In genomic region chrX:129833153-129834004, GRCh38 we compare ENCODE assay signal across 14 cellular contexts. TPM values are rescaled to one million over a fixed set of nuclear protein-coding genes. Genes with fewer than 3 reads are reported as not detected.
DNase-seq lines count a peak whose midpoint lies in the region; TF ChIP-seq lines count a peak whose summit lies in the region.
"Had no signal": no experiment of that assay in that cellular context is flagged by ENCODE, and none has a peak within 500 bp of the region (broad histone marks: within the 10 kb centered on the region; RNA-seq: fewer than 3 reads in every experiment).

No MANE protein-coding gene starts in this region.

- peaks cover 19% of the 10 kb centered on the region for H3K79me2 ChIP-seq in neural progenitor cell (ENCODE audit: low read depth)

- H3F3A ChIP-seq in neural progenitor cell (ENCODE audit: low read depth) = no peaks in the 10 kb centered on the region

- H3K36me3 ChIP-seq in neural progenitor cell = no peaks in the 10 kb centered on the region
- H3K36me3 ChIP-seq in uterus = no peaks in the 10 kb centered on the region
- H3K36me3 ChIP-seq: pancreas, SJSA1 had no signal

- H4K20me1 ChIP-seq in neural progenitor cell (ENCODE audit: low read depth) = no peaks in the 10 kb centered on the region

- peak; percentile 2 for DNase-seq in DMS79 (lab: John Stamatoyannopoulos, UW)
- DNase-seq in NCI-H524 (lab: John Stamatoyannopoulos, UW) = peak; percentile 95 to 97
- peak in 40 of 56 donors; percentile 0 to 69 (median 19) for DNase-seq in nucleus accumbens (lab: John Stamatoyannopoulos, UW)
- DNase-seq in neural progenitor cell (ENCODE audit: low spot score) = no peak
- no peak for DNase-seq in uterus
- DNase-seq in SW480 (ENCODE audit: low spot score) = no peak
- no peak for DNase-seq in COR-L47 (lab: John Stamatoyannopoulos, UW)
- DNase-seq: activated T-cell treated with anti-CD3 and anti-CD28 coated beads, Interleukin-2, amount 50 U/mL, for 48 hours; KBM-7; pancreas; stimulated activated naive CD8-positive, alpha-beta T cell treated with anti-CD3 and anti-CD28 coated beads, Interleukin-15, Interleukin-2, amounts not matched to agents 100 U/mL and 50 U/mL, for 24 hours had no signal

- H3K27me3 ChIP-seq in neural progenitor cell (no peaks in the 10 kb centered on the region), uterus (no peaks in the 10 kb centered on the region)
- H3K27me3 ChIP-seq: pancreas, SJSA1 had no signal

- no peaks in the 10 kb centered on the region for H3K9me3 Mint-ChIP-seq in neural progenitor cell

- no peaks in the 10 kb centered on the region for H3K27me3 Mint-ChIP-seq in neural progenitor cell (ENCODE audit: insufficient read depth, low read depth)

- no peak overlapping the region for H2AFZ ChIP-seq in neural progenitor cell (replicated peaks)

- H3K4me1 ChIP-seq in neural progenitor cell (peaks cover 23% of the 10 kb centered on the region), uterus (no peaks in the 10 kb centered on the region)
- H3K4me1 ChIP-seq: HAP-1, pancreas, SJSA1 had no signal

- intact Hi-C loops in uterus (cut with DNase I; ENCODE audit: low total_unique reads) = no loop called here

- TF ChIP-seq CTCF in neural progenitor cell (IDR thresholded peaks at IDR 0.05) (no peak), uterus (IDR thresholded peaks at IDR 0.05) (no peak)

- H3K9ac ChIP-seq in neural progenitor cell = no peak overlapping the region

- no peak overlapping the region for H3K27ac Mint-ChIP-seq in neural progenitor cell

- H3K4me3 Mint-ChIP-seq in neural progenitor cell = no peak overlapping the region

- peaks cover 35% of the 10 kb centered on the region for H3K36me3 Mint-ChIP-seq in neural progenitor cell

- H3K4me1 Mint-ChIP-seq in neural progenitor cell = peaks cover 7% of the 10 kb centered on the region

- H3K9me3 ChIP-seq in neural progenitor cell (ENCODE audit: low read depth) (no peaks in the 10 kb centered on the region), uterus (no peaks in the 10 kb centered on the region)
- H3K9me3 ChIP-seq: HAP-1, pancreas, SJSA1 had no signal

- no peak overlapping the region for H3K4me3 ChIP-seq in neural progenitor cell
- no peak overlapping the region for H3K4me3 ChIP-seq in uterus
- H3K4me3 ChIP-seq: HAP-1, pancreas, SJSA1 had no signal

- no peak overlapping the region for H3K4me2 ChIP-seq in neural progenitor cell

- TF ChIP-seq POLR2A in uterus (IDR thresholded peaks at IDR 0.05) = no peak

- peak overlapping the region; percentile 67 for H3K27ac ChIP-seq in cingulate gyrus (ENCODE audit: low read depth, low read length)
- H3K27ac ChIP-seq in neural progenitor cell = no peak overlapping the region
- H3K27ac ChIP-seq in uterus = no peak overlapping the region
- H3K27ac ChIP-seq: pancreas, SJSA1 had no signal

RNA-seq across cellular contexts. Expression of gene ZDHHC9, which starts 10.3 kb away (rescaled TPM):
- total RNA-seq in neural progenitor cell (ENCODE audit: low replicate concordance) = 33.1 and 34.2 TPM in 2 replicates
- 10 to 100 TPM in 3 of 4 donors, 1 to 10 TPM in 1; 9.1 to 18.1 (median 14.7) TPM for total RNA-seq in uterus

RNA-seq across cellular contexts. Expression of gene SASH3, which starts 53.6 kb away (rescaled TPM):
- total RNA-seq in neural progenitor cell (ENCODE audit: low replicate concordance) = not detected in 2 replicates
- 1 to 10 TPM in 3 of 4 donors, under 1 TPM in 1; 0.26 to 4.1 (median 2.9) TPM for total RNA-seq in uterus
- total RNA-seq: SJSA1 had no signal

Comparison
In these comparisons a context has a peak if more than half of its experiments do, and no peak if none do; other contexts are left out.
1. DNase-seq: peak in DMS79 (single experiment), NCI-H524 (2 of 2) and nucleus accumbens (40 of 56); none in neural progenitor cell (single experiment), uterus (0 of 2), SW480 (single experiment) and COR-L47 (single experiment).